22 cellular contexts compared by ENCODE assay signal in genomic region chr6:146345582-146345981, GRCh38.
DNase-seq lines count a peak whose midpoint lies in the region; ATAC-seq, FAIRE-seq and TF ChIP-seq lines count a peak whose summit lies in the region.
"Had no signal": no experiment of that assay in that cellular context is flagged by ENCODE, and none has a peak within 500 bp of the region (broad histone marks: within the 10 kb centered on the region; RNA-seq: fewer than 3 reads in every experiment).

No MANE protein-coding gene starts in this region.

- H3K14ac ChIP-seq in H1 (ENCODE audit: insufficient read length): no peak overlapping the region

- H3K79me1 ChIP-seq in H1 (ENCODE audit: low read depth, low read length) (no peaks in the 10 kb centered on the region), mesendoderm (ENCODE audit: low read length) (no peaks in the 10 kb centered on the region)

- H2BK120ac ChIP-seq in H1 (replicated peaks; ENCODE audit: low read depth, low read length) (no peak overlapping the region), mesendoderm (ENCODE audit: low read depth, low read length) (no peak overlapping the region)

- H4K91ac ChIP-seq in H1 (replicated peaks; ENCODE audit: insufficient read length, low read length): no peak overlapping the region

- H3K9me3 ChIP-seq in H1 (ENCODE audit: insufficient read depth in 2 of 2, low read depth in 1 of 2, low read length in 1 of 2): no peaks in the 10 kb centered on the region
- no peaks in the 10 kb centered on the region for H3K9me3 ChIP-seq in suprapubic skin
- H3K9me3 ChIP-seq: A549, Caco-2 had no signal

- H4K8ac ChIP-seq in H1 (ENCODE audit: extremely low read depth, insufficient read depth, low read length) (no peak overlapping the region), mesendoderm (ENCODE audit: low read depth, low read length) (no peak overlapping the region)

- H3K56ac ChIP-seq in H1 (replicated peaks; ENCODE audit: insufficient read length, low read depth, low read length) (no peak overlapping the region), mesendoderm (ENCODE audit: low read length) (no peak overlapping the region)

- CTCF ChIA-PET in H1 (lab: Charles Lee; ENCODE audit: partially characterized antibody): no interaction called here

- H3K4me3 ChIP-seq in LNCaP clone FGC (ENCODE audit: low read depth, low read length) (no peak overlapping the region), H1 (ENCODE audit: extremely low read depth in 1 of 4, insufficient read depth in 2 of 4, low read depth in 3 of 4, low read length in 4 of 4) (no peak overlapping the region), mesendoderm (ENCODE audit: low read length) (no peak overlapping the region), suprapubic skin (no peak overlapping the region)
- H3K4me3 ChIP-seq: A549 had no signal

- H2BK12ac ChIP-seq in H1 (ENCODE audit: low read depth, low read length): no peak overlapping the region

- no peaks in the 10 kb centered on the region for H3K9me3 Mint-ChIP-seq in activated naive CD4-positive, alpha-beta T cell treated with anti-CD3 and anti-CD28 coated beads, Interleukin-2, amount 50 U/mL, for 72 hours
- H3K9me3 Mint-ChIP-seq in natural killer cell treated with Interleukin-12 subunit alpha and Interleukin-12 subunit beta and Interleukin-15 and Interleukin-18, amount 100 ng/mL, for 72 hours: peaks cover 3% of the 10 kb centered on the region
- H3K9me3 Mint-ChIP-seq: CD4-positive, alpha-beta T cell had no signal

- H3K4me2 ChIP-seq in H1 (ENCODE audit: insufficient read depth in 1 of 2, low read depth in 2 of 2, low read length in 2 of 2) (no peak overlapping the region), mesendoderm (ENCODE audit: low read length) (no peak overlapping the region)
- H3K4me2 ChIP-seq: A549 had no signal

- H3K36me3 ChIP-seq in H1 (ENCODE audit: control insufficient read depth in 2 of 4, insufficient read depth in 4 of 4, low read length in 3 of 4) (no peaks in the 10 kb centered on the region), mesendoderm (ENCODE audit: control insufficient read depth, insufficient read depth, low read length) (no peaks in the 10 kb centered on the region), suprapubic skin (no peaks in the 10 kb centered on the region)

- no peak for TF ChIP-seq EP300 in H1 (IDR thresholded peaks at IDR 0.05; ENCODE audit: borderline replicate concordance in 1 of 2, low read depth in 2 of 2, low read length in 2 of 2)
- TF ChIP-seq EP300 in suprapubic skin (IDR thresholded peaks at IDR 0.05): no peak

- H2BK5ac ChIP-seq in H1 (ENCODE audit: low read depth, low read length) (no peak overlapping the region), mesendoderm (ENCODE audit: low read length) (no peak overlapping the region)

- no peaks in the 10 kb centered on the region for H3K79me2 ChIP-seq in H1 (ENCODE audit: control insufficient read depth in 1 of 2, insufficient read depth in 2 of 2, low read length in 2 of 2)
- H3K79me2 ChIP-seq in mesendoderm (ENCODE audit: control insufficient read depth, insufficient read depth, low read length): no peaks in the 10 kb centered on the region

- 76% methylated on average over 1 of the region's 1 CpG; no CpG with 5 or more reads in 1 of the 2 experiments for WGBS in H1 (ENCODE audit: extremely low coverage in 1 of 2, insufficient coverage in 1 of 2, insufficient read length in 1 of 2, insufficient replicate concordance in 2 of 2, low coverage in 1 of 2, low lambda C conversion rate in 2 of 2, missing lambda C conversion rate in 1 of 2), 2 experiments
- no CpG with 5 or more reads among the region's 1 CpG for WGBS in mesendoderm (ENCODE audit: extremely low coverage, insufficient coverage, low lambda C conversion rate)
- WGBS in suprapubic skin: 32% methylated on average over 1 of the region's 1 CpG

- no peaks in the 10 kb centered on the region for H4K20me1 ChIP-seq in H1 (replicated peaks in 1 of 2; ENCODE audit: control insufficient read depth in 1 of 2, insufficient read depth in 2 of 2, low read length in 2 of 2)

- H2AK5ac ChIP-seq in H1 (ENCODE audit: low read depth, low read length) (no peak overlapping the region), mesendoderm (ENCODE audit: low read length) (no peak overlapping the region)

- no peak overlapping the region for H3K18ac ChIP-seq in H1 (ENCODE audit: extremely low read depth, low read length)
- H3K18ac ChIP-seq in mesendoderm (ENCODE audit: low read length): no peak overlapping the region

- peak overlapping the region; percentile 43; the same call in 1 of the 2 replicates for H2AFZ ChIP-seq in H1 (ENCODE audit: low read length)

- H3K4ac ChIP-seq in H1 (replicated peaks; ENCODE audit: insufficient read length, low read depth, low read length) (no peak overlapping the region), mesendoderm (ENCODE audit: low read depth, low read length) (no peak overlapping the region)

- in situ Hi-C loops in G401 (cut with HindIII; ENCODE audit: low sequenced_read_pairs): no loop called here

- no peak for TF ChIP-seq RAD21 in H1 (IDR thresholded peaks at IDR 0.05 in 1 of 2, conservative IDR thresholded peaks at IDR 0.05 in 1 of 2; ENCODE audit: low read depth in 2 of 2, low read length in 2 of 2)

- H3K23me2 ChIP-seq in H1 (ENCODE audit: low read depth, low read length): no peaks in the 10 kb centered on the region

- H2BK15ac ChIP-seq in H1 (ENCODE audit: low read length) (no peak overlapping the region), mesendoderm (replicated peaks; ENCODE audit: low read depth) (peak overlapping the region; percentile 74)

- H3K27me3 ChIP-seq in H1 (replicated peaks in 1 of 4; ENCODE audit: control insufficient read depth in 3 of 4, extremely low read depth in 1 of 4, insufficient read depth in 3 of 4, low read length in 3 of 4): no peaks in the 10 kb centered on the region
- H3K27me3 ChIP-seq in mesendoderm (ENCODE audit: insufficient read depth, low read length, poor library complexity): no peaks in the 10 kb centered on the region
- no peaks in the 10 kb centered on the region for H3K27me3 ChIP-seq in suprapubic skin

- no peak for FAIRE-seq in H1 (lab: Jason Lieb, UNC)
- FAIRE-seq: A549, D721Med, GM12892, GM18507, HTR-8/SVneo had no signal

- no peak overlapping the region for H3K27ac ChIP-seq in H1 (ENCODE audit: low read depth, low read length)
- no peak overlapping the region for H3K27ac ChIP-seq in mesendoderm (ENCODE audit: low read depth, low read length)
- no peak overlapping the region for H3K27ac ChIP-seq in suprapubic skin
- H3K27ac ChIP-seq: 22Rv1, A549, C4-2B had no signal

- ATAC-seq in activated naive CD4-positive, alpha-beta T cell treated with anti-CD3 and anti-CD28 coated beads, Interleukin-2, amount 50 U/mL, for 72 hours: no peak
- ATAC-seq in natural killer cell treated with Interleukin-12 subunit alpha and Interleukin-12 subunit beta and Interleukin-15 and Interleukin-18, amount 100 ng/mL, for 72 hours: no peak
- ATAC-seq: A549 had no signal

- TF ChIP-seq POLR2A in H1 (IDR thresholded peaks at IDR 0.05; ENCODE audit: control extremely low read depth in 1 of 2, low read depth in 2 of 2, low read length in 2 of 2): no peak
- no peak for TF ChIP-seq POLR2A in suprapubic skin (IDR thresholded peaks at IDR 0.05)

- H4K5ac ChIP-seq in H1 (ENCODE audit: insufficient read length, low read depth, low read length) (no peak overlapping the region), mesendoderm (ENCODE audit: low read length) (no peak overlapping the region)

- POLR2A ChIA-PET in H1 (lab: Charles Lee; ENCODE audit: partially characterized antibody): no interaction called here

- TF ChIP-seq CTCF in LNCaP clone FGC (IDR thresholded peaks at IDR 0.05; ENCODE audit: control insufficient read depth, extremely low read depth, insufficient read depth) (no peak), H1 (IDR thresholded peaks at IDR 0.05; ENCODE audit: control extremely low read depth in 1 of 3, insufficient read depth in 1 of 3, low read depth in 1 of 3, low read length in 3 of 3) (no peak), suprapubic skin (IDR thresholded peaks at IDR 0.05) (no peak)

- peaks cover 0 to 4% (median 1%) of the 10 kb centered on the region in 4 experiments; a peak in 2 of 7 replicates for H3K4me1 ChIP-seq in H1 (replicated peaks in 1 of 4; ENCODE audit: control insufficient read depth in 3 of 4, insufficient read depth in 4 of 4, low read length in 3 of 4)
- H3K4me1 ChIP-seq in mesendoderm (ENCODE audit: control insufficient read depth, low read depth, low read length): no peaks in the 10 kb centered on the region
- H3K4me1 ChIP-seq in suprapubic skin: no peaks in the 10 kb centered on the region
- H3K4me1 ChIP-seq: A549, Caco-2 had no signal

- H3K4me1 Mint-ChIP-seq in natural killer cell treated with Interleukin-12 subunit alpha and Interleukin-12 subunit beta and Interleukin-15 and Interleukin-18, amount 100 ng/mL, for 72 hours (ENCODE audit: low read depth in 2 of 2): no peaks in the 10 kb centered on the region

- H3K23ac ChIP-seq in H1 (ENCODE audit: insufficient read length) (no peak overlapping the region), mesendoderm (ENCODE audit: low read length) (no peak overlapping the region)

- H3K36me3 Mint-ChIP-seq in activated naive CD4-positive, alpha-beta T cell treated with anti-CD3 and anti-CD28 coated beads, Interleukin-2, amount 50 U/mL, for 72 hours: no peaks in the 10 kb centered on the region
- no peaks in the 10 kb centered on the region for H3K36me3 Mint-ChIP-seq in natural killer cell treated with Interleukin-12 subunit alpha and Interleukin-12 subunit beta and Interleukin-15 and Interleukin-18, amount 100 ng/mL, for 72 hours

- H2BK20ac ChIP-seq in H1 (ENCODE audit: low read length): no peak overlapping the region

- H3K27ac Mint-ChIP-seq in activated naive CD4-positive, alpha-beta T cell treated with anti-CD3 and anti-CD28 coated beads, Interleukin-2, amount 50 U/mL, for 72 hours: no peak overlapping the region
- no peak overlapping the region for H3K27ac Mint-ChIP-seq in natural killer cell treated with Interleukin-12 subunit alpha and Interleukin-12 subunit beta and Interleukin-15 and Interleukin-18, amount 100 ng/mL, for 72 hours
- H3K27ac Mint-ChIP-seq: CD4-positive, alpha-beta T cell had no signal

- no peaks in the 10 kb centered on the region for H3K27me3 Mint-ChIP-seq in natural killer cell treated with Interleukin-12 subunit alpha and Interleukin-12 subunit beta and Interleukin-15 and Interleukin-18, amount 100 ng/mL, for 72 hours
- H3K27me3 Mint-ChIP-seq: CD4-positive, alpha-beta T cell had no signal

- H3K4me3 Mint-ChIP-seq in natural killer cell treated with Interleukin-12 subunit alpha and Interleukin-12 subunit beta and Interleukin-15 and Interleukin-18, amount 100 ng/mL, for 72 hours: no peak overlapping the region
- H3K4me3 Mint-ChIP-seq: CD4-positive, alpha-beta T cell had no signal

- peak; percentile 72 for DNase-seq in G401 (ENCODE audit: low spot score)
- DNase-seq in LNCaP clone FGC (ENCODE audit: low read depth): peak; percentile 10
- DNase-seq in H1 (ENCODE audit: low read depth in 1 of 2, low spot score in 2 of 2): no peak
- DNase-seq in mesendoderm: no peak
- DNase-seq in activated naive CD4-positive, alpha-beta T cell treated with anti-CD3 and anti-CD28 coated beads, Interleukin-2, amount 50 U/mL, for 72 hours (ENCODE audit: low spot score in 2 of 2): no peak
- no peak for DNase-seq in NCI-H2196 treated with DMSO at 0.1 percent for 48 hours (lab: John Stamatoyannopoulos, UW; ENCODE audit: unreplicated experiment)
- no peak for DNase-seq in natural killer cell treated with Interleukin-12 subunit alpha and Interleukin-12 subunit beta and Interleukin-15 and Interleukin-18, amount 100 ng/mL, for 72 hours (ENCODE audit: low spot score)
- DNase-seq in suprapubic skin (ENCODE audit: low spot score in 2 of 2): no peak
- DNase-seq: AML-193; Caco-2; CD4-positive, alpha-beta T cell; GDM1; GOT3; HCEC 1CT; IMR-90 had no signal

- no peak overlapping the region for H3K9ac ChIP-seq in H1 (replicated peaks in 1 of 4; ENCODE audit: extremely low read depth in 1 of 4, low read depth in 3 of 4, low read length in 3 of 4)
- no peak overlapping the region for H3K9ac ChIP-seq in mesendoderm (ENCODE audit: low read length)

Comparison
In these comparisons a context has a peak if more than half of its experiments do, and no peak if none do; other contexts are left out.
1. DNase-seq: peak in G401 (single experiment) and LNCaP clone FGC (single experiment); none in H1 (0 of 2), mesendoderm (single experiment), activated naive CD4-positive, alpha-beta T cell treated with anti-CD3 and anti-CD28 coated beads, Interleukin-2, amount 50 U/mL, for 72 hours (0 of 2), NCI-H2196 treated with DMSO at 0.1 percent for 48 hours (single experiment), natural killer cell treated with Interleukin-12 subunit alpha and Interleukin-12 subunit beta and Interleukin-15 and Interleukin-18, amount 100 ng/mL, for 72 hours (single experiment) and suprapubic skin (0 of 2).